8 cellular contexts compared by ENCODE assay signal in genomic region chr3:164370970-164371369, GRCh38.
"Had no signal": no experiment of that assay in that cellular context is flagged by ENCODE, and none has a peak within 500 bp of the region (broad histone marks: within the 10 kb centered on the region; RNA-seq: fewer than 3 reads in every experiment).

No MANE protein-coding gene starts in this region.

- H3K4me1 ChIP-seq: HAP-1 had no signal

- H3K36me3 ChIP-seq: HAP-1 had no signal

- H3K27ac ChIP-seq: GM23248, HL-60 had no signal

- ATAC-seq: HCT116, HepG2 had no signal

- DNase-seq: GM23248, GOT3, H7, HFFc6 had no signal

- H3K4me3 ChIP-seq: GM23248, HAP-1 had no signal

- H3K9me3 ChIP-seq: HAP-1 had no signal
